Comparison of ENCODE assay signal across 21 cellular contexts in the genomic region with DNA sequence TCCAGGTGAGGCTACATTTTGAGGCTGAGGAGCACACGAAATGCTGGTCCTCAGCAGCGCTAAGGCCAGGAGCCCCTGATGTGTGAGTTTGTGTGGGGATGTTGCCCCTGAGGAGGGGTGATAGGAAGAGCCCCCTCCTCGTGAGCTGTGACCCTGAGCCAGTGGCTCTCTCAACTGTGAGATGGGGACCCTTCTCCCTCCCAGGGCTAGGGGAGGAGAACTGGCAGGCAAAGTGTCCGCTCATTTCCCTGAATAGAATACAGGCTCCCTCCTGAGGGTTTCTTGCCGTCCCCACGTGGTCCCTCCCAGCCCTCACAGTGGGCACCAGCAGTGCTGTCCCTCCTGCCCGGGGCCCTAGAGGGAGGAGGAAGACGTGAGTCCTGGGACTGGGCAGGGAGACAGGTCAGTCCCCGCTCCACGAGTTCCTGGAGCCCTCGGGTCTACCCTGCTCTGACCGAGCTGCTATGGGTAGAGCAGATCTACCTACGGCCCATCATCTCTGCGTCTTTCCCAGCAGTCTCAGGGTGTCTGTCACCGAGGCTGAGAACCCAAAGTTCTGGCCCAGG. TPM values are rescaled to one million over a fixed set of nuclear protein-coding genes. Genes with fewer than 3 reads are reported as not detected.
A peak's percentile ranks its signal among the peaks of the same experiment; 100 is the strongest.
DNase-seq lines count a peak whose midpoint lies in the region; ATAC-seq and TF ChIP-seq lines count a peak whose summit lies in the region.
"Had no signal": no experiment of that assay in that cellular context is flagged by ENCODE, and none has a peak within 500 bp of the region (broad histone marks: within the 10 kb centered on the region; RNA-seq: fewer than 3 reads in every experiment).

No MANE protein-coding gene starts in this region.

- H3K4me1 Mint-ChIP-seq in activated naive CD4-positive, alpha-beta T cell treated with anti-CD3 and anti-CD28 coated beads, Interleukin-2, amount 10 ng/mL, durations not matched to agents 7 days and 5 days, result peaks cover 25% of the 10 kb centered on the region
- H3K4me1 Mint-ChIP-seq in dendritic cell treated with granulocyte-macrophage colony-stimulating factor and Interleukin-4, amounts not matched to agents 40 ng/mL and 50 ng/mL, for 4 days (ENCODE audit: low read depth), result peaks cover 76% of the 10 kb centered on the region
- H3K4me1 Mint-ChIP-seq in WTC11, result peaks cover 10% of the 10 kb centered on the region

- H3K27ac ChIP-seq in neutrophil, result peak overlapping the region; percentile 92

- H3K4me1 ChIP-seq in neutrophil (ENCODE audit: control insufficient read depth in 1 of 2, insufficient read depth in 1 of 2, low read depth in 1 of 2, low read length in 1 of 2), result peaks cover 63 to 78% of the 10 kb centered on the region in 2 experiments

- H3K36me3 Mint-ChIP-seq in activated naive CD4-positive, alpha-beta T cell treated with anti-CD3 and anti-CD28 coated beads, Interleukin-2, amount 10 ng/mL, durations not matched to agents 7 days and 5 days, result peaks cover 8% of the 10 kb centered on the region
- peaks cover 0 to 15% of the 10 kb centered on the region in 2 donors for H3K36me3 Mint-ChIP-seq in activated naive CD4-positive, alpha-beta T cell treated with anti-CD3 and anti-CD28 coated beads, Interleukin-2, amount 50 U/mL, for 72 hours
- peaks cover 12% of the 10 kb centered on the region for H3K36me3 Mint-ChIP-seq in dendritic cell treated with granulocyte-macrophage colony-stimulating factor and Interleukin-4, amounts not matched to agents 40 ng/mL and 50 ng/mL, for 4 days (ENCODE audit: low read depth)
- peaks cover 12% of the 10 kb centered on the region for H3K36me3 Mint-ChIP-seq in WTC11

- no peaks in the 10 kb centered on the region for H3K27me3 ChIP-seq in neutrophil

- no peak for ATAC-seq in activated naive CD4-positive, alpha-beta T cell treated with anti-CD3 and anti-CD28 coated beads, Interleukin-2, amount 50 U/mL, for 72 hours
- ATAC-seq in WTC11, result no peak
- ATAC-seq: GM12878 had no signal

- H3K9me3 ChIP-seq in neutrophil, result no peaks in the 10 kb centered on the region

- POLR2A ChIA-PET in WTC11 (lab: Charles Lee), result no interaction called here

- intact Hi-C loops in dendritic cell treated with granulocyte-macrophage colony-stimulating factor and Interleukin-4, amounts not matched to agents 40 ng/mL and 50 ng/mL, for 4 days (cut with micrococcal nuclease), result loop anchor here (5.0 kb wide), 1 partner anchor 171 kb away; a partner anchor contains a TSS

- H3K27me3 Mint-ChIP-seq in activated naive CD4-positive, alpha-beta T cell treated with anti-CD3 and anti-CD28 coated beads, Interleukin-2, amount 10 ng/mL, durations not matched to agents 7 days and 5 days, result no peaks in the 10 kb centered on the region
- peaks cover 1% of the 10 kb centered on the region for H3K27me3 Mint-ChIP-seq in dendritic cell treated with granulocyte-macrophage colony-stimulating factor and Interleukin-4, amounts not matched to agents 40 ng/mL and 50 ng/mL, for 4 days
- no peaks in the 10 kb centered on the region for H3K27me3 Mint-ChIP-seq in WTC11 (ENCODE audit: low read depth)
- H3K27me3 Mint-ChIP-seq: B cell; CD4-positive, alpha-beta memory T cell had no signal

- H3K9me3 Mint-ChIP-seq in activated naive CD4-positive, alpha-beta T cell treated with anti-CD3 and anti-CD28 coated beads, Interleukin-2, amount 10 ng/mL, durations not matched to agents 7 days and 5 days, result peaks cover 14% of the 10 kb centered on the region
- H3K9me3 Mint-ChIP-seq in activated naive CD4-positive, alpha-beta T cell treated with anti-CD3 and anti-CD28 coated beads, Interleukin-2, amount 50 U/mL, for 72 hours, result peaks cover 0 to 9% of the 10 kb centered on the region in 2 donors
- H3K9me3 Mint-ChIP-seq in dendritic cell treated with granulocyte-macrophage colony-stimulating factor and Interleukin-4, amounts not matched to agents 40 ng/mL and 50 ng/mL, for 4 days, result peaks cover 8% of the 10 kb centered on the region
- peaks cover 10% of the 10 kb centered on the region for H3K9me3 Mint-ChIP-seq in WTC11
- H3K9me3 Mint-ChIP-seq: CD4-positive, alpha-beta memory T cell had no signal

- no peak overlapping the region for H3K27ac Mint-ChIP-seq in activated naive CD4-positive, alpha-beta T cell treated with anti-CD3 and anti-CD28 coated beads, Interleukin-2, amount 10 ng/mL, durations not matched to agents 7 days and 5 days
- H3K27ac Mint-ChIP-seq in activated naive CD4-positive, alpha-beta T cell treated with anti-CD3 and anti-CD28 coated beads, Interleukin-2, amount 50 U/mL, for 72 hours, result no peak overlapping the region
- peak overlapping the region; percentile 74 for H3K27ac Mint-ChIP-seq in dendritic cell treated with granulocyte-macrophage colony-stimulating factor and Interleukin-4, amounts not matched to agents 40 ng/mL and 50 ng/mL, for 4 days
- no peak overlapping the region for H3K27ac Mint-ChIP-seq in WTC11
- H3K27ac Mint-ChIP-seq: B cell had no signal

- peak; percentile 6 for DNase-seq in activated naive CD4-positive, alpha-beta T cell treated with anti-CD3 and anti-CD28 coated beads, Interleukin-2, amount 10 ng/mL, durations not matched to agents 7 days and 5 days
- no peak for DNase-seq in activated naive CD4-positive, alpha-beta T cell treated with anti-CD3 and anti-CD28 coated beads, Interleukin-2, amount 50 U/mL, for 72 hours (ENCODE audit: low spot score in 2 of 2)
- no peak for DNase-seq in AG20443 (ENCODE audit: low spot score)
- no peak for DNase-seq in HPDE6-E6E7 (ENCODE audit: extremely low spot score)
- DNase-seq in NCI-H526 (lab: John Stamatoyannopoulos, UW), result no peak
- no peak for DNase-seq in WTC11 (ENCODE audit: low spot score)
- DNase-seq: 8988T; Calu3; CD4-positive, alpha-beta memory T cell; GF-D8; GOT3; NCI-H1105 treated with DMSO at 0.1 percent for 48 hours; NCI-H1694 treated with DMSO at 0.1 percent for 48 hours; NCI-H510A treated with DMSO at 0.1 percent for 48 hours; NCI-H82; RPMI8226; SIG-M5 had no signal

- H3K4me3 ChIP-seq in neutrophil (ENCODE audit: low read depth in 1 of 2, low read length in 1 of 2), result peak overlapping the region; percentile 23 to 48
- H3K4me3 ChIP-seq: GM12878 had no signal

- no peak overlapping the region for H3K4me3 Mint-ChIP-seq in activated naive CD4-positive, alpha-beta T cell treated with anti-CD3 and anti-CD28 coated beads, Interleukin-2, amount 10 ng/mL, durations not matched to agents 7 days and 5 days
- no peak overlapping the region for H3K4me3 Mint-ChIP-seq in dendritic cell treated with granulocyte-macrophage colony-stimulating factor and Interleukin-4, amounts not matched to agents 40 ng/mL and 50 ng/mL, for 4 days
- H3K4me3 Mint-ChIP-seq in WTC11, result no peak overlapping the region
- H3K4me3 Mint-ChIP-seq: B cell; CD4-positive, alpha-beta memory T cell had no signal

- peaks cover 8% of the 10 kb centered on the region for H3K36me3 ChIP-seq in neutrophil

- CTCF ChIA-PET in activated naive CD4-positive, alpha-beta T cell treated with anti-CD3 and anti-CD28 coated beads, Interleukin-2, amount 10 ng/mL, durations not matched to agents 7 days and 5 days (lab: Charles Lee), result no interaction called here
- CTCF ChIA-PET in WTC11 (lab: Charles Lee), result no interaction called here

- TF ChIP-seq CTCF in neutrophil (IDR thresholded peaks at IDR 0.05) (no peak), WTC11 (IDR thresholded peaks at IDR 0.05) (no peak)

TF ChIP-seq in WTC11, 78 proteins besides CTCF, POLR2A, EP300 and RAD21 (continues in another document):
- TF ChIP-seq, protein P1, sequence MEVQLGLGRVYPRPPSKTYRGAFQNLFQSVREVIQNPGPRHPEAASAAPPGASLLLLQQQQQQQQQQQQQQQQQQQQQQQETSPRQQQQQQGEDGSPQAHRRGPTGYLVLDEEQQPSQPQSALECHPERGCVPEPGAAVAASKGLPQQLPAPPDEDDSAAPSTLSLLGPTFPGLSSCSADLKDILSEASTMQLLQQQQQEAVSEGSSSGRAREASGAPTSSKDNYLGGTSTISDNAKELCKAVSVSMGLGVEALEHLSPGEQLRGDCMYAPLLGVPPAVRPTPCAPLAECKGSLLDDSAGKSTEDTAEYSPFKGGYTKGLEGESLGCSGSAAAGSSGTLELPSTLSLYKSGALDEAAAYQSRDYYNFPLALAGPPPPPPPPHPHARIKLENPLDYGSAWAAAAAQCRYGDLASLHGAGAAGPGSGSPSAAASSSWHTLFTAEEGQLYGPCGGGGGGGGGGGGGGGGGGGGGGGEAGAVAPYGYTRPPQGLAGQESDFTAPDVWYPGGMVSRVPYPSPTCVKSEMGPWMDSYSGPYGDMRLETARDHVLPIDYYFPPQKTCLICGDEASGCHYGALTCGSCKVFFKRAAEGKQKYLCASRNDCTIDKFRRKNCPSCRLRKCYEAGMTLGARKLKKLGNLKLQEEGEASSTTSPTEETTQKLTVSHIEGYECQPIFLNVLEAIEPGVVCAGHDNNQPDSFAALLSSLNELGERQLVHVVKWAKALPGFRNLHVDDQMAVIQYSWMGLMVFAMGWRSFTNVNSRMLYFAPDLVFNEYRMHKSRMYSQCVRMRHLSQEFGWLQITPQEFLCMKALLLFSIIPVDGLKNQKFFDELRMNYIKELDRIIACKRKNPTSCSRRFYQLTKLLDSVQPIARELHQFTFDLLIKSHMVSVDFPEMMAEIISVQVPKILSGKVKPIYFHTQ (CRISPR knock-in tag; IDR thresholded peaks at IDR 0.05), result no peak
- TF ChIP-seq NFE2L1 (CRISPR knock-in tag; IDR thresholded peaks at IDR 0.05), result no peak
- TF ChIP-seq, protein P2, sequence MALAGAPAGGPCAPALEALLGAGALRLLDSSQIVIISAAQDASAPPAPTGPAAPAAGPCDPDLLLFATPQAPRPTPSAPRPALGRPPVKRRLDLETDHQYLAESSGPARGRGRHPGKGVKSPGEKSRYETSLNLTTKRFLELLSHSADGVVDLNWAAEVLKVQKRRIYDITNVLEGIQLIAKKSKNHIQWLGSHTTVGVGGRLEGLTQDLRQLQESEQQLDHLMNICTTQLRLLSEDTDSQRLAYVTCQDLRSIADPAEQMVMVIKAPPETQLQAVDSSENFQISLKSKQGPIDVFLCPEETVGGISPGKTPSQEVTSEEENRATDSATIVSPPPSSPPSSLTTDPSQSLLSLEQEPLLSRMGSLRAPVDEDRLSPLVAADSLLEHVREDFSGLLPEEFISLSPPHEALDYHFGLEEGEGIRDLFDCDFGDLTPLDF (CRISPR knock-in tag; IDR thresholded peaks at IDR 0.05), result no peak
- TF ChIP-seq, protein P3, sequence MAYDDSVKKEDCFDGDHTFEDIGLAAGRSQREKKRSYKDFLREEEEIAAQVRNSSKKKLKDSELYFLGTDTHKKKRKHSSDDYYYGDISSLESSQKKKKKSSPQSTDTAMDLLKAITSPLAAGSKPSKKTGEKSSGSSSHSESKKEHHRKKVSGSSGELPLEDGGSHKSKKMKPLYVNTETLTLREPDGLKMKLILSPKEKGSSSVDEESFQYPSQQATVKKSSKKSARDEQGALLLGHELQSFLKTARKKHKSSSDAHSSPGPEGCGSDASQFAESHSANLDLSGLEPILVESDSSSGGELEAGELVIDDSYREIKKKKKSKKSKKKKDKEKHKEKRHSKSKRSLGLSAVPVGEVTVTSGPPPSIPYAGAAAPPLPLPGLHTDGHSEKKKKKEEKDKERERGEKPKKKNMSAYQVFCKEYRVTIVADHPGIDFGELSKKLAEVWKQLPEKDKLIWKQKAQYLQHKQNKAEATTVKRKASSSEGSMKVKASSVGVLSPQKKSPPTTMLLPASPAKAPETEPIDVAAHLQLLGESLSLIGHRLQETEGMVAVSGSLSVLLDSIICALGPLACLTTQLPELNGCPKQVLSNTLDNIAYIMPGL (CRISPR knock-in tag; IDR thresholded peaks at IDR 0.05), result no peak

RNA-seq across cellular contexts. Expression of a gene that starts 21.0 kb away (rescaled TPM):
- 10 to 100 TPM; 21.3 to 38.2 TPM for total RNA-seq in activated naive CD4-positive, alpha-beta T cell treated with anti-CD3 and anti-CD28 coated beads, Interleukin-2, amount 50 U/mL, for 72 hours
- 42.4 to 45.1 TPM (median 43.4 TPM) in 3 replicates for total RNA-seq in WTC11 (2021)
